2 cellular contexts compared by ENCODE assay signal in genomic region chr17:57758654-57759053, GRCh38.
TF ChIP-seq lines count a peak whose summit lies in the region.

No MANE protein-coding gene starts in this region.

TF ChIP-seq in SK-N-SH, 30 proteins besides CTCF, POLR2A, EP300 and RAD21 (continued from another document and continues in another):
- TF ChIP-seq, protein P1, sequence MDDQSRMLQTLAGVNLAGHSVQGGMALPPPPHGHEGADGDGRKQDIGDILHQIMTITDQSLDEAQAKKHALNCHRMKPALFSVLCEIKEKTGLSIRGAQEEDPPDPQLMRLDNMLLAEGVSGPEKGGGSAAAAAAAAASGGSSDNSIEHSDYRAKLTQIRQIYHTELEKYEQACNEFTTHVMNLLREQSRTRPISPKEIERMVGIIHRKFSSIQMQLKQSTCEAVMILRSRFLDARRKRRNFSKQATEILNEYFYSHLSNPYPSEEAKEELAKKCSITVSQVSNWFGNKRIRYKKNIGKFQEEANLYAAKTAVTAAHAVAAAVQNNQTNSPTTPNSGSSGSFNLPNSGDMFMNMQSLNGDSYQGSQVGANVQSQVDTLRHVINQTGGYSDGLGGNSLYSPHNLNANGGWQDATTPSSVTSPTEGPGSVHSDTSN (IDR thresholded peaks at IDR 0.05), result no peak
- no peak for TF ChIP-seq MAX (IDR thresholded peaks at IDR 0.05; ENCODE audit: low read depth)
- TF ChIP-seq SMC3 (IDR thresholded peaks at IDR 0.05; ENCODE audit: low read depth, low read length), result no peak
- TF ChIP-seq USF2 (IDR thresholded peaks at IDR 0.05; ENCODE audit: borderline replicate concordance, low read depth, low read length), result no peak
- TF ChIP-seq MEF2A (IDR thresholded peaks at IDR 0.05; ENCODE audit: borderline replicate concordance, low read depth), result no peak
- TF ChIP-seq IRF3 (IDR thresholded peaks at IDR 0.05; ENCODE audit: low read depth, low read length), result no peak
- TF ChIP-seq, protein P2, sequence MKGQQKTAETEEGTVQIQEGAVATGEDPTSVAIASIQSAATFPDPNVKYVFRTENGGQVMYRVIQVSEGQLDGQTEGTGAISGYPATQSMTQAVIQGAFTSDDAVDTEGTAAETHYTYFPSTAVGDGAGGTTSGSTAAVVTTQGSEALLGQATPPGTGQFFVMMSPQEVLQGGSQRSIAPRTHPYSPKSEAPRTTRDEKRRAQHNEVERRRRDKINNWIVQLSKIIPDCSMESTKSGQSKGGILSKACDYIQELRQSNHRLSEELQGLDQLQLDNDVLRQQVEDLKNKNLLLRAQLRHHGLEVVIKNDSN (IDR thresholded peaks at IDR 0.05; ENCODE audit: borderline replicate concordance, low read depth), result no peak
- no peak for TF ChIP-seq TEAD4 (IDR thresholded peaks at IDR 0.05; ENCODE audit: borderline replicate concordance, insufficient read depth)
- peak; percentile 53 for TF ChIP-seq TCF12 (IDR thresholded peaks at IDR 0.05)
- TF ChIP-seq NFIC (IDR thresholded peaks at IDR 0.05; ENCODE audit: borderline replicate concordance), result no peak
- peak; percentile 51 for TF ChIP-seq CHD2 (IDR thresholded peaks at IDR 0.05; ENCODE audit: low read length, partially characterized antibody)
- no peak for TF ChIP-seq EZH2phosphoT487 (IDR thresholded peaks at IDR 0.05; ENCODE audit: borderline replicate concordance, low read depth)
- no peak for TF ChIP-seq GABPA (IDR thresholded peaks at IDR 0.05; ENCODE audit: low read depth)
- TF ChIP-seq TAF1 (IDR thresholded peaks at IDR 0.05; ENCODE audit: borderline replicate concordance, low read depth, low read length), result no peak
- TF ChIP-seq FOSL2 (IDR thresholded peaks at IDR 0.05; ENCODE audit: borderline replicate concordance, low read depth), result no peak
- no peak for TF ChIP-seq MXI1 (IDR thresholded peaks at IDR 0.05; ENCODE audit: low read depth, low read length)
- peak; percentile 83 for TF ChIP-seq GATA2 (CRISPR knock-in tag; IDR thresholded peaks at IDR 0.05)
- no peak for TF ChIP-seq POLR2AphosphoS5 (IDR thresholded peaks at IDR 0.05; ENCODE audit: low read depth, low read length)
- TF ChIP-seq FOXM1 (IDR thresholded peaks at IDR 0.05; ENCODE audit: low read depth), result no peak
- no peak for TF ChIP-seq JUND (IDR thresholded peaks at IDR 0.05)
- TF ChIP-seq, protein P3, sequence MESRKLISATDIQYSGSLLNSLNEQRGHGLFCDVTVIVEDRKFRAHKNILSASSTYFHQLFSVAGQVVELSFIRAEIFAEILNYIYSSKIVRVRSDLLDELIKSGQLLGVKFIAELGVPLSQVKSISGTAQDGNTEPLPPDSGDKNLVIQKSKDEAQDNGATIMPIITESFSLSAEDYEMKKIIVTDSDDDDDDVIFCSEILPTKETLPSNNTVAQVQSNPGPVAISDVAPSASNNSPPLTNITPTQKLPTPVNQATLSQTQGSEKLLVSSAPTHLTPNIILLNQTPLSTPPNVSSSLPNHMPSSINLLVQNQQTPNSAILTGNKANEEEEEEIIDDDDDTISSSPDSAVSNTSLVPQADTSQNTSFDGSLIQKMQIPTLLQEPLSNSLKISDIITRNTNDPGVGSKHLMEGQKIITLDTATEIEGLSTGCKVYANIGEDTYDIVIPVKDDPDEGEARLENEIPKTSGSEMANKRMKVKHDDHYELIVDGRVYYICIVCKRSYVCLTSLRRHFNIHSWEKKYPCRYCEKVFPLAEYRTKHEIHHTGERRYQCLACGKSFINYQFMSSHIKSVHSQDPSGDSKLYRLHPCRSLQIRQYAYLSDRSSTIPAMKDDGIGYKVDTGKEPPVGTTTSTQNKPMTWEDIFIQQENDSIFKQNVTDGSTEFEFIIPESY (IDR thresholded peaks at IDR 0.05; ENCODE audit: borderline replicate concordance, low read depth), result no peak
- no peak for TF ChIP-seq NRF1 (IDR thresholded peaks at IDR 0.05; ENCODE audit: low read depth, low read length)

TF ChIP-seq in SK-N-SH treated with all-trans-retinoic acid at 6 μM for 48 hours, 23 proteins besides CTCF, POLR2A, EP300 and RAD21 (continued from another document):
- TF ChIP-seq ARNTL (CRISPR knock-in tag; IDR thresholded peaks at IDR 0.05; ENCODE audit: borderline replicate concordance, low read depth) (no peak), ZFP30 (CRISPR knock-in tag; IDR thresholded peaks at IDR 0.05) (no peak), ZC3H10 (CRISPR knock-in tag; IDR thresholded peaks at IDR 0.05) (no peak), ZFP3 (CRISPR knock-in tag; IDR thresholded peaks at IDR 0.05) (no peak), OSR1 (CRISPR knock-in tag; IDR thresholded peaks at IDR 0.05) (no peak), TSHZ2 (CRISPR knock-in tag; IDR thresholded peaks at IDR 0.05) (peak; percentile 57; the same call in 1 of the 2 replicates), CREB5 (CRISPR knock-in tag; IDR thresholded peaks at IDR 0.05; ENCODE audit: low read depth) (no peak)
